In genomic region chr3:8845641-8846040, GRCh38 we compare ENCODE assay signal across 14 cellular contexts.
DNase-seq lines count a peak whose midpoint lies in the region; ATAC-seq, FAIRE-seq and TF ChIP-seq lines count a peak whose summit lies in the region.
"Had no signal": no experiment of that assay in that cellular context is flagged by ENCODE, and none has a peak within 500 bp of the region (broad histone marks: within the 10 kb centered on the region; RNA-seq: fewer than 3 reads in every experiment).

No MANE protein-coding gene starts in this region.

- H3K9me3 ChIP-seq in AG04450 (ENCODE audit: control insufficient read depth, insufficient read depth, low read length), result no peaks in the 10 kb centered on the region; the same call in 1 of the 2 replicates
- H3K9me3 ChIP-seq in IMR-90 (ENCODE audit: control insufficient read depth, insufficient read depth, low read length), result no peaks in the 10 kb centered on the region
- H3K9me3 ChIP-seq in astrocyte (ENCODE audit: insufficient read depth, low read depth, low read length), result no peaks in the 10 kb centered on the region
- H3K9me3 ChIP-seq in keratinocyte (ENCODE audit: control insufficient read depth, low read depth, low read length), result no peaks in the 10 kb centered on the region
- H3K9me3 ChIP-seq in Caco-2, result no peaks in the 10 kb centered on the region

- TF ChIP-seq POLR2A in IMR-90 (IDR thresholded peaks at IDR 0.05; ENCODE audit: low read depth, low read length), result no peak

- H3K9ac ChIP-seq in IMR-90 (ENCODE audit: low read depth, low read length) (no peak overlapping the region), astrocyte (ENCODE audit: low read length) (peak overlapping the region; percentile 40), keratinocyte (ENCODE audit: control insufficient read depth, extremely low read depth, insufficient read depth, low read length) (no peak overlapping the region)

- H3K36me3 Mint-ChIP-seq in astrocyte (ENCODE audit: low read depth, unreplicated experiment) (peaks cover 4% of the 10 kb centered on the region), Caco-2 (ENCODE audit: insufficient read depth, unreplicated experiment) (peaks cover 4% of the 10 kb centered on the region)

- intact Hi-C loops in IMR-90 (cut with micrococcal nuclease) (loop anchor here (10.0 kb wide), 1 partner anchor 401 kb away; no protein-coding TSS in a partner anchor), Caco-2 (cut with micrococcal nuclease; ENCODE audit: unreplicated experiment) (no loop called here), posterior cingulate gyrus (cut with DNase I) (no loop called here)

- CTCF ChIA-PET in AG04450 (lab: Charles Lee), result interaction anchor here (0.7 to 1.1 kb wide), 2 partner anchors 22 to 76 kb away, joined by 3 read pairs; partner anchors contain the start of gene OXTR
- CTCF ChIA-PET in IMR-90 (lab: Yijun Ruan, JAX), result interaction anchor here (0.6 to 0.9 kb wide), 2 partner anchors 76 to 910 kb away, joined by 3 read pairs; partner anchors contain the start of gene OXTR
- CTCF ChIA-PET in Caco-2 (lab: Charles Lee), result no interaction called here

- ATAC-seq in IMR-90 (ENCODE audit: low read depth) (peak; percentile 13; the same call in 1 of the 2 replicates), HG02588 (IDR thresholded peaks at IDR 0.05; ENCODE audit: unreplicated experiment) (no peak), GM21723 (IDR thresholded peaks at IDR 0.05; ENCODE audit: unreplicated experiment) (no peak)

- H2BK5ac ChIP-seq in IMR-90 (ENCODE audit: low read depth, low read length, poor library complexity, severe bottlenecking), result peak overlapping the region; percentile 95

- H4K5ac ChIP-seq in IMR-90 (ENCODE audit: low read depth, low read length), result peak overlapping the region; percentile 21; the same call in 1 of the 2 replicates

- H3K79me1 ChIP-seq in IMR-90 (ENCODE audit: low read depth in 1 of 2, low read length in 2 of 2), result peaks cover 3 to 16% of the 10 kb centered on the region in 2 experiments; a peak in 2 of 4 replicates

- peak overlapping the region; percentile 67; the same call in 2 of the 3 replicates for H2BK15ac ChIP-seq in IMR-90 (ENCODE audit: low read depth, low read length)

- H2BK120ac ChIP-seq in IMR-90 (ENCODE audit: low read depth, low read length), result peak overlapping the region; percentile 73

- peaks cover 22% of the 10 kb centered on the region for H3K4me1 Mint-ChIP-seq in astrocyte (ENCODE audit: low read depth, unreplicated experiment)
- peaks cover 3% of the 10 kb centered on the region for H3K4me1 Mint-ChIP-seq in Caco-2 (ENCODE audit: low read depth, unreplicated experiment)
- H3K4me1 Mint-ChIP-seq: activated naive CD8-positive, alpha-beta T cell treated with anti-CD3 and anti-CD28 coated beads, Interleukin-2, amount 10 ng/mL, durations not matched to agents 7 days and 5 days; B cell had no signal

- H3K4me3 ChIP-seq in AG04450 (ENCODE audit: low read depth, low read length) (no peak overlapping the region), IMR-90 (ENCODE audit: insufficient read depth, low read depth, low read length) (no peak overlapping the region), astrocyte (ENCODE audit: insufficient read depth, low read depth, low read length) (no peak overlapping the region), keratinocyte (ENCODE audit: control insufficient read depth in 2 of 3, extremely low read depth in 1 of 3, insufficient read depth in 2 of 3, low read depth in 1 of 3, low read length in 3 of 3) (no peak overlapping the region), Caco-2 (ENCODE audit: low read depth, low read length) (no peak overlapping the region)

- no peak for DNase-seq in AG04450 (ENCODE audit: low read depth, low spot score)
- peak; percentile 72 for DNase-seq in IMR-90
- peak; percentile 69 for DNase-seq in astrocyte (ENCODE audit: low read depth)
- DNase-seq in keratinocyte (ENCODE audit: low read depth, low spot score), result no peak
- no peak for DNase-seq in Caco-2
- no peak for DNase-seq in posterior cingulate gyrus
- DNase-seq: activated naive CD8-positive, alpha-beta T cell treated with anti-CD3 and anti-CD28 coated beads, Interleukin-2, amount 10 ng/mL, durations not matched to agents 7 days and 5 days; DMS79 treated with DMSO at 0.1 percent for 48 hours; NCI-H1092; NCI-H2171 treated with DMSO at 0.1 percent for 48 hours had no signal

- no peaks in the 10 kb centered on the region for H3K9me3 Mint-ChIP-seq in astrocyte (ENCODE audit: unreplicated experiment)
- no peaks in the 10 kb centered on the region for H3K9me3 Mint-ChIP-seq in Caco-2 (ENCODE audit: unreplicated experiment)
- H3K9me3 Mint-ChIP-seq: activated naive CD8-positive, alpha-beta T cell treated with anti-CD3 and anti-CD28 coated beads, Interleukin-2, amount 10 ng/mL, durations not matched to agents 7 days and 5 days had no signal

- H2AK9ac ChIP-seq in IMR-90 (replicated peaks; ENCODE audit: low read depth, low read length, poor library complexity), result peak overlapping the region; percentile 17

- no peak for TF ChIP-seq RAD21 in IMR-90 (IDR thresholded peaks at IDR 0.05; ENCODE audit: low read length)

- dilution Hi-C loops in IMR-90 (cut with HindIII; ENCODE audit: low sequenced_read_pairs, unreplicated experiment) (no loop called here), keratinocyte (cut with MboI; ENCODE audit: extremely low pct_ligation_motif_present, low sequenced_read_pairs) (no loop called here)

- H3K4me3 Mint-ChIP-seq in astrocyte (ENCODE audit: unreplicated experiment) (no peak overlapping the region), Caco-2 (ENCODE audit: unreplicated experiment) (no peak overlapping the region)
- H3K4me3 Mint-ChIP-seq: activated naive CD8-positive, alpha-beta T cell treated with anti-CD3 and anti-CD28 coated beads, Interleukin-2, amount 10 ng/mL, durations not matched to agents 7 days and 5 days; B cell had no signal

- TF ChIP-seq CTCF in AG04450 (IDR thresholded peaks at IDR 0.05; ENCODE audit: low read depth, low read length) (no peak), IMR-90 (conservative IDR thresholded peaks at IDR 0.05; ENCODE audit: low read depth, low read length) (no peak), astrocyte (IDR thresholded peaks at IDR 0.05; ENCODE audit: insufficient read depth, low read depth, low read length) (no peak), keratinocyte (optimal IDR thresholded peaks at IDR 0.05 in 1 of 3, IDR thresholded peaks at IDR 0.05 in 1 of 3, conservative IDR thresholded peaks at IDR 0.05 in 1 of 3; ENCODE audit: extremely low read depth in 1 of 3, insufficient read depth in 2 of 3, low read length in 3 of 3) (no peak), Caco-2 (IDR thresholded peaks at IDR 0.05; ENCODE audit: insufficient read depth in 1 of 2, low read depth in 1 of 2, low read length in 1 of 2, severe bottlenecking in 1 of 2, unreplicated experiment in 1 of 2) (no peak)

- H2AFZ ChIP-seq in IMR-90 (replicated peaks; ENCODE audit: low read length, poor library complexity) (no peak overlapping the region), astrocyte (ENCODE audit: low read depth, low read length) (no peak overlapping the region), keratinocyte (ENCODE audit: control insufficient read depth, low read length) (no peak overlapping the region)

- H4K8ac ChIP-seq in IMR-90 (ENCODE audit: low read depth in 2 of 2, low read length in 2 of 2), result peak overlapping the region; percentile 16 to 81; a peak in 3 of 4 replicates

- H3K27ac Mint-ChIP-seq in astrocyte (ENCODE audit: unreplicated experiment) (peak overlapping the region; percentile 20), Caco-2 (ENCODE audit: unreplicated experiment) (no peak overlapping the region)
- H3K27ac Mint-ChIP-seq: activated naive CD8-positive, alpha-beta T cell treated with anti-CD3 and anti-CD28 coated beads, Interleukin-2, amount 10 ng/mL, durations not matched to agents 7 days and 5 days; B cell had no signal

- POLR2A ChIA-PET in AG04450 (lab: Yijun Ruan, JAX) (no interaction called here), IMR-90 (lab: Charles Lee; ENCODE audit: unreplicated experiment) (interaction anchor here (1.0 kb wide), 1 partner anchor 9 kb away, joined by 3 read pairs; no protein-coding TSS in a partner anchor), Caco-2 (lab: Charles Lee) (no interaction called here)

- H3K23ac ChIP-seq in IMR-90 (ENCODE audit: low read depth, low read length), result 0 out of 2 replicates have a peak overlapping the region, but pooled peaks have one; percentile 88

- no peaks in the 10 kb centered on the region for H3K79me2 ChIP-seq in astrocyte (ENCODE audit: insufficient read depth, low read length)
- H3K79me2 ChIP-seq in keratinocyte (ENCODE audit: control insufficient read depth, insufficient read depth, low read length), result no peaks in the 10 kb centered on the region

- H3K18ac ChIP-seq in IMR-90 (ENCODE audit: low read depth, low read length), result peak overlapping the region; percentile 93; the same call in 1 of the 2 replicates

- H3K27me3 Mint-ChIP-seq in astrocyte (ENCODE audit: low read depth, unreplicated experiment) (no peaks in the 10 kb centered on the region), Caco-2 (ENCODE audit: insufficient read depth, unreplicated experiment) (no peaks in the 10 kb centered on the region)
- H3K27me3 Mint-ChIP-seq: activated naive CD8-positive, alpha-beta T cell treated with anti-CD3 and anti-CD28 coated beads, Interleukin-2, amount 10 ng/mL, durations not matched to agents 7 days and 5 days; B cell had no signal

- H3K4me1 ChIP-seq in IMR-90 (ENCODE audit: control insufficient read depth, insufficient read depth, low read length) (peaks cover 14% of the 10 kb centered on the region), astrocyte (ENCODE audit: insufficient read depth, low read length) (peaks cover 31% of the 10 kb centered on the region), keratinocyte (ENCODE audit: control insufficient read depth, extremely low read depth, insufficient read depth, low read length) (peaks cover 19% of the 10 kb centered on the region), Caco-2 (peaks cover 7% of the 10 kb centered on the region)

- peak overlapping the region; percentile 95 for H2BK20ac ChIP-seq in IMR-90 (ENCODE audit: low read depth, low read length)

- H3K27me3 ChIP-seq in AG04450 (ENCODE audit: control insufficient read depth, insufficient read depth, low read length), result no peaks in the 10 kb centered on the region
- no peaks in the 10 kb centered on the region for H3K27me3 ChIP-seq in IMR-90 (ENCODE audit: control insufficient read depth, insufficient read depth, low read length)
- no peaks in the 10 kb centered on the region for H3K27me3 ChIP-seq in astrocyte (ENCODE audit: insufficient read depth, low read length)
- no peaks in the 10 kb centered on the region for H3K27me3 ChIP-seq in keratinocyte (ENCODE audit: control insufficient read depth, extremely low read depth, insufficient read depth, low read length)
- no peaks in the 10 kb centered on the region for H3K27me3 ChIP-seq in Caco-2 (replicated peaks; ENCODE audit: control insufficient read depth, insufficient read depth, low read length)

- peak; percentile 89 for FAIRE-seq in astrocyte (lab: Jason Lieb, UNC)
- peak; percentile 81 for FAIRE-seq in keratinocyte (lab: Jason Lieb, UNC)
- FAIRE-seq: GM12891 had no signal

- BruUV-seq in IMR-90 (replicated peaks; lab: Mats Ljungman, UMichigan), result no TSS peak
- no TSS peak for BruUV-seq in Caco-2 (replicated peaks; lab: Mats Ljungman, UMichigan)

- no peaks in the 10 kb centered on the region for H3K36me3 ChIP-seq in IMR-90 (ENCODE audit: control insufficient read depth, insufficient read depth, low read length)
- H3K36me3 ChIP-seq in astrocyte (ENCODE audit: insufficient read depth, low read length), result no peaks in the 10 kb centered on the region
- H3K36me3 ChIP-seq in keratinocyte (ENCODE audit: control insufficient read depth in 2 of 2, extremely low read depth in 1 of 2, insufficient read depth in 2 of 2, low read length in 2 of 2), result no peaks in the 10 kb centered on the region
- no peaks in the 10 kb centered on the region for H3K36me3 ChIP-seq in Caco-2 (ENCODE audit: control insufficient read depth, insufficient read depth, low read length)

- H3K56ac ChIP-seq in IMR-90 (ENCODE audit: extremely low read depth, insufficient read depth, low read length), result no peak overlapping the region

- peaks cover 23% of the 10 kb centered on the region for H3K9me1 ChIP-seq in IMR-90 (ENCODE audit: insufficient read depth, low read length)
- H3K9me1 ChIP-seq in keratinocyte (ENCODE audit: control insufficient read depth, extremely low read depth, insufficient read depth, low read length), result no peaks in the 10 kb centered on the region

- peak overlapping the region; percentile 78; the same call in 1 of the 2 replicates for H2AK5ac ChIP-seq in IMR-90 (ENCODE audit: low read depth, low read length)

- H3K27ac ChIP-seq in AG04450 (ENCODE audit: low read depth, low read length), result peak overlapping the region; percentile 53
- no peak overlapping the region for H3K27ac ChIP-seq in IMR-90 (ENCODE audit: insufficient read depth, low read length)
- H3K27ac ChIP-seq in astrocyte (ENCODE audit: low read depth, low read length), result peak overlapping the region; percentile 82
- no peak overlapping the region for H3K27ac ChIP-seq in keratinocyte (ENCODE audit: control insufficient read depth, insufficient read depth, low read length)

- H3K4me2 ChIP-seq in IMR-90 (ENCODE audit: low read depth, low read length) (no peak overlapping the region), astrocyte (ENCODE audit: low read length) (peak overlapping the region; percentile 52), keratinocyte (ENCODE audit: control insufficient read depth, extremely low read depth, insufficient read depth, low read depth, low read length) (no peak overlapping the region)

- WGBS in IMR-90 (ENCODE audit: extremely low coverage in 2 of 2, insufficient read length in 1 of 2), 2 experiments, result 57% methylated on average over 1 of the region's 1 CpG; no CpG with 5 or more reads in 1 of the 2 experiments

- peak overlapping the region; percentile 93 for H3K14ac ChIP-seq in IMR-90 (replicated peaks; ENCODE audit: low read depth, low read length)

- in situ Hi-C loops in IMR-90 (cut with MboI; ENCODE audit: low sequenced_read_pairs), result no loop called here

- H4K20me1 ChIP-seq in IMR-90 (ENCODE audit: insufficient read depth, low read length) (no peaks in the 10 kb centered on the region), astrocyte (ENCODE audit: insufficient read depth, low read length) (no peaks in the 10 kb centered on the region), keratinocyte (ENCODE audit: control insufficient read depth, extremely low read depth, insufficient read depth, low read length) (no peaks in the 10 kb centered on the region)

- H3K4ac ChIP-seq in IMR-90 (ENCODE audit: low read depth, low read length), result peak overlapping the region; percentile 94

- peak overlapping the region; percentile 92; the same call in 1 of the 2 replicates for H4K91ac ChIP-seq in IMR-90 (ENCODE audit: insufficient read depth, low read depth, low read length)

Comparison
In these comparisons a context has a peak if more than half of its experiments do, and no peak if none do; other contexts are left out.
1. DNase-seq: peak in IMR-90 (single experiment) and astrocyte (single experiment); none in AG04450 (single experiment), keratinocyte (single experiment), Caco-2 (0 of 2) and posterior cingulate gyrus (0 of 10).
2. H3K27ac ChIP-seq: peak in AG04450 (single experiment) and astrocyte (single experiment); none in IMR-90 (single experiment) and keratinocyte (single experiment).